In genomic region chr3:188581791-188582190, GRCh38 we compare ENCODE assay signal across 27 cellular contexts.
DNase-seq lines count a peak whose midpoint lies in the region; TF ChIP-seq lines count a peak whose summit lies in the region.
"Had no signal": no experiment of that assay in that cellular context is flagged by ENCODE, and none has a peak within 500 bp of the region (broad histone marks: within the 10 kb centered on the region; RNA-seq: fewer than 3 reads in every experiment).

No MANE protein-coding gene starts in this region.

- peaks cover 0 to 83% (median 70%) of the 10 kb centered on the region in 4 donors for H3K4me1 ChIP-seq in sigmoid colon
- H3K4me1 ChIP-seq: HAP-1 had no signal

- TF ChIP-seq POLR2A in sigmoid colon (IDR thresholded peaks at IDR 0.05): no peak

- no peak for TF ChIP-seq EP300 in sigmoid colon (IDR thresholded peaks at IDR 0.05)

- no peak overlapping the region for H3K4me3 ChIP-seq in GM12865 (ENCODE audit: low read depth, low read length)
- no peak overlapping the region for H3K4me3 ChIP-seq in sigmoid colon
- H3K4me3 ChIP-seq: coronary artery, gastrocnemius medialis, HAP-1, SK-N-MC had no signal

- peak overlapping the region in 3 of 4 donors; percentile 1 to 85 (median 83) for H3K27ac ChIP-seq in sigmoid colon
- H3K27ac ChIP-seq: SK-N-MC, VCaP had no signal

- intact Hi-C loops in sigmoid colon (cut with DNase I) (no loop called here), cardiac septum (cut with DNase I) (loop anchor here (5.0 kb wide), 2 partner anchors 294 to 371 kb away; no protein-coding TSS in a partner anchor)

- H3K9me3 ChIP-seq in sigmoid colon: no peaks in the 10 kb centered on the region
- H3K9me3 ChIP-seq: gastrocnemius medialis, HAP-1 had no signal

- TF ChIP-seq CTCF in GM12865 (IDR thresholded peaks at IDR 0.05; ENCODE audit: insufficient read depth, low read depth, low read length, missing control alignments): no peak
- no peak for TF ChIP-seq CTCF in sigmoid colon (IDR thresholded peaks at IDR 0.05)

- WGBS in sigmoid colon, 2 donors: 60 to 67% methylated on average over 4 of the region's 4 CpGs

- no peaks in the 10 kb centered on the region for H3K36me3 ChIP-seq in sigmoid colon
- H3K36me3 ChIP-seq: gastrocnemius medialis, HAP-1 had no signal

- H3K27me3 ChIP-seq in sigmoid colon: no peaks in the 10 kb centered on the region
- H3K27me3 ChIP-seq: gastrocnemius medialis had no signal

- DNase-seq in GM12865 (ENCODE audit: low read depth) (peak; percentile 11), NOMO-1 treated with DMSO at 0.1 percent for 48 hours (lab: John Stamatoyannopoulos, UW; ENCODE audit: unreplicated experiment) (peak; percentile 37), germinal center (ENCODE audit: low spot score) (peak; percentile 33), sigmoid colon (no peak), NCI-H1105 treated with DMSO at 0.1 percent for 48 hours (lab: John Stamatoyannopoulos, UW) (no peak), NCI-H226 (no peak), cardiac septum (ENCODE audit: low spot score) (no peak), iPS-NIHi11 (ENCODE audit: low spot score) (no peak)
- DNase-seq: activated CD4-positive, alpha-beta T cell treated with anti-CD3 and anti-CD28 coated beads, Interleukin-2, amount 10 ng/mL, durations not matched to agents 7 days and 5 days; activated CD8-positive, alpha-beta memory T cell treated with anti-CD3 and anti-CD28 coated beads, Interleukin-2, amount 10 ng/mL, durations not matched to agents 7 days and 5 days; activated naive CD4-positive, alpha-beta T cell treated with anti-CD3 and anti-CD28 coated beads, Interleukin-2, amount 50 U/mL, for 16 hours; activated T-cell treated with anti-CD3 and anti-CD28 coated beads, Interleukin-2, amount 50 U/mL, for 72 hours; DND-41; gastrocnemius medialis; hippocampal formation; Kasumi-1; left ventricle myocardium superior; midbrain; NCI-H1092 treated with DMSO at 0.1 percent for 48 hours; NCI-H2029; nephron progenitor cell; stimulated activated CD4-positive, alpha-beta T cell treated with anti-CD3 and anti-CD28 coated beads, Interleukin-15, amount 100 ng/mL, for 24 hours; T-helper 17 cell had no signal

Comparison
In these comparisons a context has a peak if more than half of its experiments do, and no peak if none do; other contexts are left out.
1. DNase-seq: peak in GM12865 (single experiment), NOMO-1 treated with DMSO at 0.1 percent for 48 hours (single experiment) and germinal center (single experiment); none in sigmoid colon (single experiment), NCI-H1105 treated with DMSO at 0.1 percent for 48 hours (single experiment), NCI-H226 (single experiment), cardiac septum (single experiment) and iPS-NIHi11 (single experiment).